ENCODE assay signal across 8 cellular contexts in the genomic region with DNA sequence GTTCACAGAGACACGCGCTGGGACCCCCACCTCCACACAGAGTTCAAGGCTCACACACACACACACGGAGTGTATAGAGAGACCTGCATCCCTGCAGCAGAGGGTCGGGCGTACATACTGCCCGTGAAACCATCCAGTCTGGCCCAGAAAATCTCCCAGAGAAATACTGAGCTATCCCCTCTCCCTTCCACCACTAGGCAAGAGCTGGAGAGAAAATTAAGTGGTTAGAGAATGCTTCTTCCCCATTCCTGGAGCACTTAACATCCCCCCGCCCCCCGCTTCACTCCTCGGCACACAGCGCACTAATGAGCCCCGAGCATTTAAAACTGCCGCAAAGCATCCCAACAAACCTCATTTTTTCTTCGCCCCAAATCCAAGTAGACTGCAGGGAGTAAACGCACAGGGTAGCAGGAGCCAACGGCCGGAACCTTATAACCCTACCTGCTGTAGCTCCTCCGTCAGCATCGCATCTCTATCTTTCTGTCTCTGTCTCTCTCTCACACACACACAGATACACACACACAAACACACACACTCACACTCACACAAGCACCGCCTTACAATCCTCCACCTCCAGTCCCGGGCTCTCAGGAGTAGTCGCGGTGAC. TPM values are rescaled to one million over a fixed set of nuclear protein-coding genes. Genes with fewer than 3 reads are reported as not detected.
DNase-seq lines count a peak whose midpoint lies in the region; ATAC-seq, FAIRE-seq and TF ChIP-seq lines count a peak whose summit lies in the region.

No MANE protein-coding gene starts in this region.

- in situ Hi-C loops in K562 (cut with MboI): no loop called here

- TF ChIP-seq CTCF in GM10248 (IDR thresholded peaks at IDR 0.05; ENCODE audit: control extremely low read depth, extremely low read depth, low read depth, missing control alignments) (no peak), K562 (IDR thresholded peaks at IDR 0.05 in 2 of 3, conservative IDR thresholded peaks at IDR 0.05 in 1 of 3; ENCODE audit: insufficient read depth in 2 of 3, low read depth in 1 of 3, low read length in 3 of 3) (no peak), kidney (IDR thresholded peaks at IDR 0.05; ENCODE audit: borderline replicate concordance, extremely low read depth, insufficient read depth) (no peak)

- H3K27ac ChIP-seq in K562 (ENCODE audit: extremely low read depth, low read depth, low read length) (peak overlapping the region; percentile 93), kidney (ENCODE audit: low read depth in 2 of 2, low read length in 2 of 2) (peak overlapping the region; percentile 72 to 79)

- no peak for TF ChIP-seq EP300 in K562 (IDR thresholded peaks at IDR 0.05; ENCODE audit: low read length)

- ATAC-seq in K562 (peak; percentile 3), HG02588 (IDR thresholded peaks at IDR 0.05; ENCODE audit: unreplicated experiment) (no peak), GM18907 (IDR thresholded peaks at IDR 0.05; ENCODE audit: unreplicated experiment) (no peak)
- peak; percentile 35 for ATAC-seq in stimulated activated naive CD8-positive, alpha-beta T cell treated with anti-CD3 and anti-CD28 coated beads, Interleukin-15, amount 100 ng/mL, for 72 hours

- H3K9me3 ChIP-seq in K562 (replicated peaks; ENCODE audit: control insufficient read depth, insufficient read depth, low read depth, low read length) (no peaks in the 10 kb centered on the region), kidney (ENCODE audit: control insufficient read depth in 1 of 2, low read length in 2 of 2) (no peaks in the 10 kb centered on the region)

- H3K36me3 ChIP-seq in K562 (ENCODE audit: control insufficient read depth, insufficient read depth, low read length) (peaks cover 11% of the 10 kb centered on the region; the same call in 2 of the 3 replicates), kidney (ENCODE audit: control insufficient read depth in 1 of 2, insufficient read depth in 2 of 2, low read length in 2 of 2) (peaks cover 0 to 2% of the 10 kb centered on the region in 2 donors)

- H3K9ac ChIP-seq in K562 (ENCODE audit: insufficient read depth in 1 of 2, low read depth in 2 of 2, low read length in 2 of 2) (peak overlapping the region; percentile 83 to 90; a peak in 3 of 4 replicates), kidney (ENCODE audit: low read length in 2 of 2) (peak overlapping the region; percentile 82 to 96)

- intact Hi-C loops in K562 (cut with micrococcal nuclease) (loop anchor here (5.0 to 10.0 kb wide), 4 partner anchors 69 to 263 kb away; no protein-coding TSS in a partner anchor), kidney (cut with DNase I) (no loop called here)

- TF ChIP-seq RAD21 in K562 (CRISPR knock-in tag; conservative IDR thresholded peaks at IDR 0.05 in 1 of 2, IDR thresholded peaks at IDR 0.05 in 1 of 2): peak in 1 of 2 experiments; percentile 47; a peak in 2 of 4 replicates

- no peaks in the 10 kb centered on the region for H3K9me1 ChIP-seq in K562 (ENCODE audit: control insufficient read depth, insufficient read depth, low read length)

- CTCF ChIA-PET in GM10248 (lab: Yijun Ruan, JAX) (interaction anchor here (0.6 to 2.8 kb wide), 18 partner anchors 8 to 354 kb away, joined by 3 to 17 read pairs (median 4); no protein-coding TSS in a partner anchor), K562 (lab: Yijun Ruan, JAX; ENCODE audit: low intra/inter-chr PET ratio) (interaction anchor here (0.8 to 1.1 kb wide), 2 partner anchors 74 to 197 kb away, joined by 3 read pairs; no protein-coding TSS in a partner anchor)

- H3K9me3 Mint-ChIP-seq in stimulated activated naive CD8-positive, alpha-beta T cell treated with anti-CD3 and anti-CD28 coated beads, Interleukin-15, amount 100 ng/mL, for 72 hours: peaks cover 0 to 3% of the 10 kb centered on the region in 2 donors

- peaks cover 18 to 19% of the 10 kb centered on the region in 2 experiments for H3K4me1 ChIP-seq in K562 (replicated peaks in 1 of 2; ENCODE audit: control insufficient read depth in 2 of 2, insufficient read depth in 2 of 2, low read length in 2 of 2)
- peaks cover 2 to 4% of the 10 kb centered on the region in 2 donors for H3K4me1 ChIP-seq in kidney (ENCODE audit: control insufficient read depth in 1 of 2, insufficient read depth in 1 of 2, low read depth in 1 of 2, low read length in 2 of 2)

- peak overlapping the region; percentile 74 for H3K4me3 ChIP-seq in K562
- peak overlapping the region; percentile 99 for H3K4me3 ChIP-seq in kidney (ENCODE audit: low read length in 2 of 2)

- WGBS in K562 (ENCODE audit: insufficient coverage, low coverage, missing lambda C conversion rate): under 1% methylated on average over 22 of the region's 22 CpGs

- H4K20me1 ChIP-seq in K562 (replicated peaks; ENCODE audit: control insufficient read depth, insufficient read depth, low read length): 0 out of 2 replicates have a peak, but pooled peaks cover 6% of the 10 kb centered on the region

- TF ChIP-seq POLR2A in K562 (conservative IDR thresholded peaks at IDR 0.05): no peak

- H3K4me3 Mint-ChIP-seq in stimulated activated naive CD8-positive, alpha-beta T cell treated with anti-CD3 and anti-CD28 coated beads, Interleukin-15, amount 100 ng/mL, for 72 hours: no peak overlapping the region

- no peak for FAIRE-seq in K562 (lab: Jason Lieb, UNC)
- FAIRE-seq in kidney (lab: Jason Lieb, UNC): no peak

- peaks cover 18% of the 10 kb centered on the region for H3K4me1 Mint-ChIP-seq in stimulated activated naive CD8-positive, alpha-beta T cell treated with anti-CD3 and anti-CD28 coated beads, Interleukin-15, amount 100 ng/mL, for 72 hours

- POLR2A ChIA-PET in GM10248 (lab: Yijun Ruan, JAX) (interaction anchor here (0.5 to 2.1 kb wide), 26 partner anchors 12 to 1989 kb away, joined by 3 to 27 read pairs (median 4); a partner anchor contains a TSS), K562 (lab: Yijun Ruan, JAX) (interaction anchor here (0.6 to 2.9 kb wide), 21 partner anchors 9 to 852 kb away, joined by 3 to 17 read pairs (median 5); no protein-coding TSS in a partner anchor)

- no peaks in the 10 kb centered on the region for H3K27me3 Mint-ChIP-seq in stimulated activated naive CD8-positive, alpha-beta T cell treated with anti-CD3 and anti-CD28 coated beads, Interleukin-15, amount 100 ng/mL, for 72 hours

- H3K27me3 ChIP-seq in K562 (ENCODE audit: control insufficient read depth in 2 of 2, insufficient read depth in 2 of 2, low read length in 2 of 2): no peaks in the 10 kb centered on the region

- DNase-seq in AG08395 (ENCODE audit: low spot score): peak; percentile 28
- DNase-seq in GM10248 (ENCODE audit: extremely low spot score): peak; percentile 31
- peak; percentile 39 for DNase-seq in NCI-H1694 (lab: John Stamatoyannopoulos, UW)
- DNase-seq in K562 (ENCODE audit: extremely low read depth in 1 of 4, low spot score in 3 of 4): peak in 3 of 4 experiments; percentile 31 to 41 (median 36)
- peak; percentile 72 for DNase-seq in kidney
- peak in 1 of 2 donors; percentile 22 for DNase-seq in stimulated activated naive CD8-positive, alpha-beta T cell treated with anti-CD3 and anti-CD28 coated beads, Interleukin-15, amount 100 ng/mL, for 72 hours

- TSS peak; percentile 66 for BruUV-seq in K562 (replicated peaks; lab: Mats Ljungman, UMichigan)

- peak overlapping the region; percentile 96 for H2AFZ ChIP-seq in K562 (ENCODE audit: low read depth, low read length)

- peaks cover 36% of the 10 kb centered on the region for H3K79me2 ChIP-seq in K562 (ENCODE audit: control insufficient read depth, insufficient read depth, low read length)

- peak overlapping the region; percentile 99 for H3K4me2 ChIP-seq in K562 (ENCODE audit: insufficient read depth, low read length)

- H3K27ac Mint-ChIP-seq in stimulated activated naive CD8-positive, alpha-beta T cell treated with anti-CD3 and anti-CD28 coated beads, Interleukin-15, amount 100 ng/mL, for 72 hours: no peak overlapping the region

TF ChIP-seq in K562, 482 proteins besides CTCF, POLR2A, EP300 and RAD21 (continues in another document):
- TF ChIP-seq, protein P1, sequence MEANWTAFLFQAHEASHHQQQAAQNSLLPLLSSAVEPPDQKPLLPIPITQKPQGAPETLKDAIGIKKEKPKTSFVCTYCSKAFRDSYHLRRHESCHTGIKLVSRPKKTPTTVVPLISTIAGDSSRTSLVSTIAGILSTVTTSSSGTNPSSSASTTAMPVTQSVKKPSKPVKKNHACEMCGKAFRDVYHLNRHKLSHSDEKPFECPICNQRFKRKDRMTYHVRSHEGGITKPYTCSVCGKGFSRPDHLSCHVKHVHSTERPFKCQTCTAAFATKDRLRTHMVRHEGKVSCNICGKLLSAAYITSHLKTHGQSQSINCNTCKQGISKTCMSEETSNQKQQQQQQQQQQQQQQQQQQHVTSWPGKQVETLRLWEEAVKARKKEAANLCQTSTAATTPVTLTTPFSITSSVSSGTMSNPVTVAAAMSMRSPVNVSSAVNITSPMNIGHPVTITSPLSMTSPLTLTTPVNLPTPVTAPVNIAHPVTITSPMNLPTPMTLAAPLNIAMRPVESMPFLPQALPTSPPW (CRISPR knock-in tag; IDR thresholded peaks at IDR 0.05): 0 out of 2 replicates have a peak, but pooled peaks have one; percentile 7
- no peak for TF ChIP-seq ETV5 (CRISPR knock-in tag; IDR thresholded peaks at IDR 0.05; ENCODE audit: low read depth)

RNA-seq across cellular contexts. Expression of a gene that starts 0.4 kb away (rescaled TPM):
- 5.0 and 6.0 TPM in 2 replicates for total RNA-seq in K562 (2011; cell fraction: chromatin; rRNA removed; ENCODE audit: low replicate concordance)
- 3.9 and 4.0 TPM in 2 replicates for total RNA-seq in K562 (2011; cell fraction: nucleolus; rRNA removed)
- total RNA-seq in K562 (2011; cell fraction: nucleoplasm; rRNA removed): 3.6 and 4.4 TPM in 2 replicates
- 6.6 and 7.3 TPM in 2 replicates for total RNA-seq in K562 (2014; rRNA removed)
- 6.3 and 7.6 TPM in 2 replicates for total RNA-seq in K562 (2014; rRNA removed; fragmentation: Illumina TruSeq; extraction: Trizol)
- 7.0 and 7.8 TPM in 2 replicates for total RNA-seq in K562 (2015; rRNA removed; fragmentation: Illumina TruSeq; extraction: Trizol)
- total RNA-seq in K562 (2021): 5.9 and 6.1 TPM in 2 replicates
- polyA plus RNA-seq in K562 (2011; rRNA removed): 1.7 and 3.1 TPM in 2 replicates
- polyA plus RNA-seq in K562 (2011; cell fraction: cytosol; rRNA removed): 3.6 and 4.4 TPM in 2 replicates
- 3.0 and 4.0 TPM in 2 replicates for polyA plus RNA-seq in K562 (2011; cell fraction: nucleus; rRNA removed)
- polyA plus RNA-seq in K562 (2012): 5.8 and 10.6 TPM in 2 replicates
- 6.2 and 8.3 TPM in 2 replicates for polyA plus RNA-seq in K562 (2014; fragmentation: Illumina TruSeq; extraction: Trizol)
- polyA plus RNA-seq in K562 (2014; fragmentation: Nextera tagmentation; extraction: Ambion mirVana): 1 to 10 TPM; 3.8 to 5.5 TPM
- polyA plus RNA-seq in K562 (2014; rRNA removed): 5.4 and 6.6 TPM in 2 replicates
- polyA minus RNA-seq in K562 (2011; rRNA and poly(A)+ RNA removed): 4.8 and 6.1 TPM in 2 replicates
- polyA minus RNA-seq in K562 (2011; cell fraction: cytosol; rRNA and poly(A)+ RNA removed): 1.0 and 1.4 TPM in 2 replicates
- polyA minus RNA-seq in K562 (2011; cell fraction: nucleus; rRNA and poly(A)+ RNA removed): 4.8 and 8.7 TPM in 2 replicates
- total RNA-seq in kidney: 5.3 TPM
- 1.0 TPM for polyA plus RNA-seq in kidney (ENCODE audit: insufficient read depth, low read depth, low replicate concordance)

Comparison
In these comparisons a context has a peak if more than half of its experiments do, and no peak if none do; other contexts are left out.
1. ATAC-seq: peak in K562 (single experiment) and stimulated activated naive CD8-positive, alpha-beta T cell treated with anti-CD3 and anti-CD28 coated beads, Interleukin-15, amount 100 ng/mL, for 72 hours (single experiment); none in HG02588 (single experiment) and GM18907 (single experiment).